8 cellular contexts compared by ENCODE assay signal in the genomic region with DNA sequence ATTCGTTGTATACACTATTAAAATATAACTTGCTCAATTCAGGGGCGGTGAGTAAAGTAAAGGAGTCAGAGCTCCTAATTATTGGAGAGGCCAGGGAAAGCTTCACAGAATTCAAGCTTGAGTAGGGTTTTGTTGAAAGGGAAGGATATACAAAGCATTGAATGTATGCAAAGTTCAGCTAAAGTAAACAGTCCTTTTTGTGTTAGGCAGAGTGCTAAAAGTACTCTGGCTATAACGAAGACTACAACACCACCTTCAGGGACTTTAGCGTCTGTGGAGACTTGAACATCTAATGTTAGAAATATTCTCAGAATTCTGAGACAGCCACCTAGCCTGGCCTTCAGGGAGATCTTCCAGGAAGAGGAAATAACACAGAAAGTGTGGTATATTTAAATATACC. TPM values are rescaled to one million over a fixed set of nuclear protein-coding genes. Genes with fewer than 3 reads are reported as not detected.
A peak's percentile ranks its signal among the peaks of the same experiment; 100 is the strongest.
DNase-seq lines count a peak whose midpoint lies in the region; ATAC-seq and FAIRE-seq lines count a peak whose summit lies in the region.

No MANE protein-coding gene starts in this region.

- H3K27ac Mint-ChIP-seq in activated CD4-positive, alpha-beta T cell treated with anti-CD3 and anti-CD28 coated beads, Interleukin-2, amount 10 ng/mL, durations not matched to agents 24 days and 14 days = peak overlapping the region; percentile 83
- H3K27ac Mint-ChIP-seq in stimulated activated effector memory CD8-positive, alpha-beta T cell treated with anti-CD3 and anti-CD28 coated beads, Interleukin-12 subunit alpha, Interleukin-12 subunit beta, amount 100 ng/mL, for 72 hours = no peak overlapping the region

- H3K4me1 Mint-ChIP-seq in activated CD4-positive, alpha-beta T cell treated with anti-CD3 and anti-CD28 coated beads, Interleukin-2, amount 10 ng/mL, durations not matched to agents 24 days and 14 days = peaks cover 16% of the 10 kb centered on the region
- H3K4me1 Mint-ChIP-seq in stimulated activated effector memory CD8-positive, alpha-beta T cell treated with anti-CD3 and anti-CD28 coated beads, Interleukin-12 subunit alpha, Interleukin-12 subunit beta, amount 100 ng/mL, for 72 hours = peaks cover 22% of the 10 kb centered on the region

- intact Hi-C loops in activated CD4-positive, alpha-beta T cell treated with anti-CD3 and anti-CD28 coated beads, Interleukin-2, amount 10 ng/mL, durations not matched to agents 24 days and 14 days (cut with micrococcal nuclease) = loop anchor here (1.0 to 5.0 kb wide), 2 partner anchors 194 to 261 kb away; a partner anchor contains a TSS

- no peak for DNase-seq in activated CD4-positive, alpha-beta T cell treated with anti-CD3 and anti-CD28 coated beads, Interleukin-2, amount 10 ng/mL, durations not matched to agents 24 days and 14 days
- DNase-seq in activated CD4-positive, alpha-beta T cell treated with anti-CD3 and anti-CD28 coated beads, Interleukin-2, amount 50 U/mL, for 48 hours = no peak
- DNase-seq in OCI-M1 (lab: John Stamatoyannopoulos, UW) = peak; percentile 67
- DNase-seq in epithelial cell of prostate (ENCODE audit: low read depth, low spot score) = no peak
- DNase-seq in stimulated activated effector memory CD8-positive, alpha-beta T cell treated with anti-CD3 and anti-CD28 coated beads, Interleukin-12 subunit alpha, Interleukin-12 subunit beta, amount 100 ng/mL, for 72 hours (ENCODE audit: low spot score in 2 of 2) = no peak
- no peak for DNase-seq in GOT3 (lab: John Stamatoyannopoulos, UW)
- no peak for DNase-seq in HTR-8/SVneo (ENCODE audit: insufficient read length, low spot score)

- ATAC-seq in stimulated activated effector memory CD8-positive, alpha-beta T cell treated with anti-CD3 and anti-CD28 coated beads, Interleukin-12 subunit alpha, Interleukin-12 subunit beta, amount 100 ng/mL, for 72 hours = no peak
- ATAC-seq in GM18517 (IDR thresholded peaks at IDR 0.05; ENCODE audit: unreplicated experiment) = no peak

- peak overlapping the region; percentile 95 for H3K4me3 Mint-ChIP-seq in activated CD4-positive, alpha-beta T cell treated with anti-CD3 and anti-CD28 coated beads, Interleukin-2, amount 10 ng/mL, durations not matched to agents 24 days and 14 days
- H3K4me3 Mint-ChIP-seq in stimulated activated effector memory CD8-positive, alpha-beta T cell treated with anti-CD3 and anti-CD28 coated beads, Interleukin-12 subunit alpha, Interleukin-12 subunit beta, amount 100 ng/mL, for 72 hours = peak overlapping the region; percentile 87

- peaks cover 8% of the 10 kb centered on the region for H3K36me3 Mint-ChIP-seq in activated CD4-positive, alpha-beta T cell treated with anti-CD3 and anti-CD28 coated beads, Interleukin-2, amount 10 ng/mL, durations not matched to agents 24 days and 14 days (ENCODE audit: low read depth)
- H3K36me3 Mint-ChIP-seq in stimulated activated effector memory CD8-positive, alpha-beta T cell treated with anti-CD3 and anti-CD28 coated beads, Interleukin-12 subunit alpha, Interleukin-12 subunit beta, amount 100 ng/mL, for 72 hours = peaks cover 6% of the 10 kb centered on the region

- FAIRE-seq in HTR-8/SVneo (lab: Jason Lieb, UNC) = no peak

- H3K27me3 Mint-ChIP-seq in activated CD4-positive, alpha-beta T cell treated with anti-CD3 and anti-CD28 coated beads, Interleukin-2, amount 10 ng/mL, durations not matched to agents 24 days and 14 days = peaks cover 2% of the 10 kb centered on the region

- no peaks in the 10 kb centered on the region for H3K9me3 Mint-ChIP-seq in activated CD4-positive, alpha-beta T cell treated with anti-CD3 and anti-CD28 coated beads, Interleukin-2, amount 10 ng/mL, durations not matched to agents 24 days and 14 days
- no peaks in the 10 kb centered on the region for H3K9me3 Mint-ChIP-seq in stimulated activated effector memory CD8-positive, alpha-beta T cell treated with anti-CD3 and anti-CD28 coated beads, Interleukin-12 subunit alpha, Interleukin-12 subunit beta, amount 100 ng/mL, for 72 hours

- peak overlapping the region; percentile 73 for H3K27ac ChIP-seq in epithelial cell of prostate

RNA-seq across cellular contexts. Expression of a gene that starts 1.1 kb away (rescaled TPM):
- total RNA-seq in activated CD4-positive, alpha-beta T cell treated with anti-CD3 and anti-CD28 coated beads, Interleukin-2, amount 10 ng/mL, durations not matched to agents 24 days and 14 days = not detected in 2 replicates

RNA-seq across cellular contexts. Expression of a gene that starts 8.7 kb away (rescaled TPM):
- 1.5 and 2.4 TPM in 2 replicates for total RNA-seq in activated CD4-positive, alpha-beta T cell treated with anti-CD3 and anti-CD28 coated beads, Interleukin-2, amount 10 ng/mL, durations not matched to agents 24 days and 14 days

RNA-seq across cellular contexts. Expression of a gene that starts 29.4 kb away (rescaled TPM):
- 68.8 and 77.4 TPM in 2 replicates for total RNA-seq in activated CD4-positive, alpha-beta T cell treated with anti-CD3 and anti-CD28 coated beads, Interleukin-2, amount 10 ng/mL, durations not matched to agents 24 days and 14 days

RNA-seq across cellular contexts. Expression of a gene that starts 32.6 kb away (rescaled TPM):
- 1.3 and 1.8 TPM in 2 replicates for total RNA-seq in activated CD4-positive, alpha-beta T cell treated with anti-CD3 and anti-CD28 coated beads, Interleukin-2, amount 10 ng/mL, durations not matched to agents 24 days and 14 days
